ENCODE assay signal across 11 cellular contexts in genomic region chr20:41142241-41142640, GRCh38. TPM values are rescaled to one million over a fixed set of nuclear protein-coding genes. Genes with fewer than 3 reads are reported as not detected.
DNase-seq lines count a peak whose midpoint lies in the region; ATAC-seq, FAIRE-seq and TF ChIP-seq lines count a peak whose summit lies in the region.
"Had no signal": no experiment of that assay in that cellular context is flagged by ENCODE, and none has a peak within 500 bp of the region (broad histone marks: within the 10 kb centered on the region; RNA-seq: fewer than 3 reads in every experiment).

No MANE protein-coding gene starts in this region.

- peaks cover 93% of the 10 kb centered on the region for H4K20me1 ChIP-seq in astrocyte (ENCODE audit: insufficient read depth, low read length)

- DNase-seq in stimulated activated CD4-positive, alpha-beta T cell treated with anti-CD3 and anti-CD28 coated beads, Interleukin-15, amount 100 ng/mL, for 24 hours, result peak; percentile 27
- no peak for DNase-seq in stimulated activated CD4-positive, alpha-beta T cell treated with anti-CD3 and anti-CD28 coated beads, Interleukin-12 subunit alpha, Interleukin-12 subunit beta, amount 100 ng/mL, for 4 hours
- DNase-seq in astrocyte (ENCODE audit: low read depth), result no peak
- DNase-seq in nephron progenitor cell, result no peak
- peak; percentile 56 for DNase-seq in upper lobe of right lung
- DNase-seq in Kasumi-1 (lab: John Stamatoyannopoulos, UW), result no peak
- DNase-seq in foreskin keratinocyte, result no peak
- DNase-seq: caudate nucleus, H7, NCI-H446 had no signal

- no peak overlapping the region for H3K27ac Mint-ChIP-seq in astrocyte (ENCODE audit: unreplicated experiment)
- peak overlapping the region; percentile 6 for H3K27ac Mint-ChIP-seq in nephron progenitor cell

- H3K27me3 Mint-ChIP-seq in astrocyte (ENCODE audit: low read depth, unreplicated experiment) (no peaks in the 10 kb centered on the region), nephron progenitor cell (ENCODE audit: low read depth, poor library complexity) (peaks cover 3% of the 10 kb centered on the region)

- no peak overlapping the region for H3K9ac ChIP-seq in astrocyte (ENCODE audit: low read length)

- no peaks in the 10 kb centered on the region for H3K36me3 ChIP-seq in astrocyte (ENCODE audit: insufficient read depth, low read length)
- H3K36me3 ChIP-seq in upper lobe of right lung, result no peaks in the 10 kb centered on the region

- H3K79me2 ChIP-seq in astrocyte (ENCODE audit: insufficient read depth, low read length), result peaks cover 99% of the 10 kb centered on the region

- H3K9me3 ChIP-seq in astrocyte (ENCODE audit: insufficient read depth, low read depth, low read length) (no peaks in the 10 kb centered on the region), upper lobe of right lung (no peaks in the 10 kb centered on the region)

- peaks cover 37% of the 10 kb centered on the region for H3K4me1 ChIP-seq in astrocyte (ENCODE audit: insufficient read depth, low read length)
- H3K4me1 ChIP-seq in upper lobe of right lung, result peaks cover 83% of the 10 kb centered on the region
- peaks cover 10% of the 10 kb centered on the region for H3K4me1 ChIP-seq in foreskin keratinocyte

- no peak for FAIRE-seq in astrocyte (lab: Jason Lieb, UNC)

- H3K4me2 ChIP-seq in astrocyte (ENCODE audit: low read length), result peak overlapping the region; percentile 96

- peaks cover 4% of the 10 kb centered on the region for H3K36me3 Mint-ChIP-seq in astrocyte (ENCODE audit: low read depth, unreplicated experiment)
- peaks cover 55% of the 10 kb centered on the region for H3K36me3 Mint-ChIP-seq in nephron progenitor cell (ENCODE audit: low read depth)

- TF ChIP-seq CTCF in astrocyte (IDR thresholded peaks at IDR 0.05; ENCODE audit: insufficient read depth, low read depth, low read length), result no peak
- TF ChIP-seq CTCF in nephron progenitor cell (IDR thresholded peaks at IDR 0.05), result no peak
- no peak for TF ChIP-seq CTCF in upper lobe of right lung (IDR thresholded peaks at IDR 0.05)
- no peak for TF ChIP-seq CTCF in foreskin keratinocyte (conservative IDR thresholded peaks at IDR 0.05)

- H3K4me3 ChIP-seq in astrocyte (ENCODE audit: insufficient read depth, low read depth, low read length) (no peak overlapping the region), upper lobe of right lung (no peak overlapping the region)

- H2AFZ ChIP-seq in astrocyte (ENCODE audit: low read depth, low read length), result no peak overlapping the region

- H3K27ac ChIP-seq in astrocyte (ENCODE audit: low read depth, low read length) (no peak overlapping the region), upper lobe of right lung (peak overlapping the region; percentile 70), foreskin keratinocyte (no peak overlapping the region)

- H3K4me1 Mint-ChIP-seq in astrocyte (ENCODE audit: low read depth, unreplicated experiment) (peaks cover 36% of the 10 kb centered on the region), nephron progenitor cell (peaks cover 73% of the 10 kb centered on the region)

- intact Hi-C loops in upper lobe of right lung (cut with DNase I), result no loop called here

- H3K27me3 ChIP-seq in astrocyte (ENCODE audit: insufficient read depth, low read length) (no peaks in the 10 kb centered on the region), upper lobe of right lung (no peaks in the 10 kb centered on the region), foreskin keratinocyte (no peaks in the 10 kb centered on the region)

- H3K4me3 Mint-ChIP-seq in astrocyte (ENCODE audit: unreplicated experiment) (peak overlapping the region; percentile 13), nephron progenitor cell (no peak overlapping the region)

- ATAC-seq in upper lobe of right lung, result no peak
- ATAC-seq in HG03460 (IDR thresholded peaks at IDR 0.05; ENCODE audit: unreplicated experiment), result no peak
- no peak for ATAC-seq in foreskin keratinocyte

- H3K9me3 Mint-ChIP-seq in astrocyte (ENCODE audit: unreplicated experiment) (no peaks in the 10 kb centered on the region), nephron progenitor cell (no peaks in the 10 kb centered on the region)

RNA-seq across cellular contexts. Expression of gene PLCG1, which starts 4.9 kb away (rescaled TPM):
- 99.6 and 129 TPM in 2 replicates for total RNA-seq in astrocyte
- total RNA-seq in upper lobe of right lung, result 120 TPM
- 53.5 and 58.9 TPM in 2 replicates for total RNA-seq in foreskin keratinocyte
- 25.1 and 29.0 TPM in 2 replicates for polyA plus RNA-seq in foreskin keratinocyte

Comparison
In these comparisons a context has a peak if more than half of its experiments do, and no peak if none do; other contexts are left out.
1. DNase-seq: peak in stimulated activated CD4-positive, alpha-beta T cell treated with anti-CD3 and anti-CD28 coated beads, Interleukin-15, amount 100 ng/mL, for 24 hours (single experiment) and upper lobe of right lung (single experiment); none in stimulated activated CD4-positive, alpha-beta T cell treated with anti-CD3 and anti-CD28 coated beads, Interleukin-12 subunit alpha, Interleukin-12 subunit beta, amount 100 ng/mL, for 4 hours (single experiment), astrocyte (single experiment), nephron progenitor cell (single experiment), Kasumi-1 (0 of 2) and foreskin keratinocyte (0 of 2).